20 cellular contexts compared by ENCODE assay signal in genomic region chr1:175933801-175934200, GRCh38.
DNase-seq lines count a peak whose midpoint lies in the region; ATAC-seq and TF ChIP-seq lines count a peak whose summit lies in the region.
"Had no signal": no experiment of that assay in that cellular context is flagged by ENCODE, and none has a peak within 500 bp of the region (broad histone marks: within the 10 kb centered on the region; RNA-seq: fewer than 3 reads in every experiment).

No MANE protein-coding gene starts in this region.

- no peak overlapping the region for H2AFZ ChIP-seq in osteoblast (ENCODE audit: low read length)
- H2AFZ ChIP-seq: parathyroid adenoma had no signal

- no peak for TF ChIP-seq CTCF in cardiac muscle cell (IDR thresholded peaks at IDR 0.05; ENCODE audit: low read depth, low read length)
- no peak for TF ChIP-seq CTCF in right atrium auricular region (IDR thresholded peaks at IDR 0.05)
- TF ChIP-seq CTCF in epithelial cell of esophagus (IDR thresholded peaks at IDR 0.05; ENCODE audit: insufficient read depth, low read depth, low read length, missing control alignments) = no peak
- no peak for TF ChIP-seq CTCF in osteoblast (IDR thresholded peaks at IDR 0.05; ENCODE audit: extremely low read depth, low read depth, low read length)
- TF ChIP-seq CTCF in A673 (conservative IDR thresholded peaks at IDR 0.05; ENCODE audit: low read depth, low read length) = no peak

- H3K9me3 ChIP-seq in cardiac muscle cell (ENCODE audit: low read depth) (no peaks in the 10 kb centered on the region), right atrium auricular region (peaks cover 0 to 7% of the 10 kb centered on the region in 2 donors), osteoblast (ENCODE audit: low read depth, low read length) (no peaks in the 10 kb centered on the region), A673 (ENCODE audit: low read depth, low read length, poor library complexity, severe bottlenecking) (no peaks in the 10 kb centered on the region)

- H3K4me3 ChIP-seq in cardiac muscle cell = no peak overlapping the region
- H3K4me3 ChIP-seq in right atrium auricular region = no peak overlapping the region
- no peak overlapping the region for H3K4me3 ChIP-seq in epithelial cell of esophagus (ENCODE audit: low read length)
- H3K4me3 ChIP-seq in osteoblast (ENCODE audit: insufficient read depth, low read length) = no peak overlapping the region
- H3K4me3 ChIP-seq in A673 (ENCODE audit: low read depth, low read length, poor library complexity, severe bottlenecking) = no peak overlapping the region
- H3K4me3 ChIP-seq: esophagus squamous epithelium, smooth muscle cell had no signal

- H3K79me2 ChIP-seq in osteoblast (ENCODE audit: insufficient read depth, low read length) = no peaks in the 10 kb centered on the region
- H3K79me2 ChIP-seq: parathyroid adenoma had no signal

- H3K36me3 Mint-ChIP-seq in activated CD8-positive, alpha-beta T cell treated with anti-CD3 and anti-CD28 coated beads, Interleukin-2, amount 10 ng/mL, durations not matched to agents 7 days and 5 days (ENCODE audit: low read depth) = peaks cover 26% of the 10 kb centered on the region

- H3K4me1 ChIP-seq in cardiac muscle cell (ENCODE audit: low read depth) (no peaks in the 10 kb centered on the region), right atrium auricular region (no peaks in the 10 kb centered on the region), osteoblast (ENCODE audit: insufficient read depth, low read length) (no peaks in the 10 kb centered on the region), A673 (ENCODE audit: insufficient read depth, low read length, poor library complexity, severe bottlenecking) (no peaks in the 10 kb centered on the region)
- H3K4me1 ChIP-seq: esophagus squamous epithelium, parathyroid adenoma had no signal

- no peak overlapping the region for H3K4me3 Mint-ChIP-seq in activated CD8-positive, alpha-beta T cell treated with anti-CD3 and anti-CD28 coated beads, Interleukin-2, amount 10 ng/mL, durations not matched to agents 7 days and 5 days
- H3K4me3 Mint-ChIP-seq: activated CD8-positive, alpha-beta T cell treated with anti-CD3 and anti-CD28 coated beads for 36 hours; activated naive CD4-positive, alpha-beta T cell treated with anti-CD3 and anti-CD28 coated beads, Interleukin-2, amount 50 U/mL, for 24 hours had no signal

- H3K27ac ChIP-seq in cardiac muscle cell (no peak overlapping the region), right atrium auricular region (no peak overlapping the region), osteoblast (ENCODE audit: low read depth, low read length) (no peak overlapping the region), A673 (ENCODE audit: low read depth, low read length, poor library complexity, severe bottlenecking) (no peak overlapping the region)
- H3K27ac ChIP-seq: esophagus squamous epithelium, parathyroid adenoma, VCaP had no signal

- no peaks in the 10 kb centered on the region for H3K4me1 Mint-ChIP-seq in activated CD8-positive, alpha-beta T cell treated with anti-CD3 and anti-CD28 coated beads, Interleukin-2, amount 10 ng/mL, durations not matched to agents 7 days and 5 days (ENCODE audit: low read depth)
- H3K4me1 Mint-ChIP-seq: activated naive CD4-positive, alpha-beta T cell treated with anti-CD3 and anti-CD28 coated beads, Interleukin-2, amount 50 U/mL, for 24 hours had no signal

- H3K27me3 ChIP-seq in cardiac muscle cell (no peaks in the 10 kb centered on the region), right atrium auricular region (no peaks in the 10 kb centered on the region), osteoblast (ENCODE audit: insufficient read depth, low read length) (no peaks in the 10 kb centered on the region), A673 (replicated peaks; ENCODE audit: insufficient read depth, low read depth, low read length, poor library complexity) (no peaks in the 10 kb centered on the region)
- H3K27me3 ChIP-seq: esophagus squamous epithelium had no signal

- H3K27me3 Mint-ChIP-seq in activated CD8-positive, alpha-beta T cell treated with anti-CD3 and anti-CD28 coated beads, Interleukin-2, amount 10 ng/mL, durations not matched to agents 7 days and 5 days (ENCODE audit: low read depth) = no peaks in the 10 kb centered on the region
- H3K27me3 Mint-ChIP-seq: activated CD8-positive, alpha-beta T cell treated with anti-CD3 and anti-CD28 coated beads for 36 hours; activated naive CD4-positive, alpha-beta T cell treated with anti-CD3 and anti-CD28 coated beads, Interleukin-2, amount 50 U/mL, for 24 hours had no signal

- no TSS peak for BruUV-seq in A673 (replicated peaks; lab: Mats Ljungman, UMichigan)

- peak; percentile 14 to 21 for DNase-seq in cardiac muscle cell (ENCODE audit: low read depth in 1 of 2, low spot score in 1 of 2)
- DNase-seq in right atrium auricular region (ENCODE audit: low spot score) = no peak
- DNase-seq in LHCN-M2 (ENCODE audit: low read depth) = peak; percentile 27
- peak; percentile 10 for DNase-seq in epithelial cell of esophagus (ENCODE audit: low read depth)
- peak; percentile 80 for DNase-seq in osteoblast (ENCODE audit: insufficient read length, low spot score, missing footprints)
- no peak for DNase-seq in activated CD8-positive, alpha-beta T cell treated with anti-CD3 and anti-CD28 coated beads, Interleukin-2, amount 10 ng/mL, durations not matched to agents 7 days and 5 days
- no peak for DNase-seq in A673 (ENCODE audit: low spot score)
- DNase-seq in HK-2 (ENCODE audit: unreplicated experiment) = no peak
- DNase-seq: activated CD8-positive, alpha-beta T cell treated with anti-CD3 and anti-CD28 coated beads for 36 hours; activated T-cell treated with anti-CD3 and anti-CD28 coated beads, Interleukin-2, amount 50 U/mL, for 48 hours; esophagus squamous epithelium; NCI-H1092 treated with DMSO at 0.1 percent for 48 hours; NCI-H2107; stimulated activated CD4-positive, alpha-beta T cell treated with anti-CD3 and anti-CD28 coated beads, Interleukin-4, amount 100 ng/mL, for 4 hours; stimulated activated CD8-positive, alpha-beta memory T cell treated with anti-CD3 and anti-CD28 coated beads, Interleukin-4, amount 100 ng/mL, for 48 hours had no signal

- H3K4me2 ChIP-seq in osteoblast (ENCODE audit: insufficient read depth, low read length) = no peak overlapping the region
- H3K4me2 ChIP-seq: smooth muscle cell had no signal

- intact Hi-C loops in A673 (cut with micrococcal nuclease; ENCODE audit: unreplicated experiment) = no loop called here

- H3K9me3 Mint-ChIP-seq in activated CD8-positive, alpha-beta T cell treated with anti-CD3 and anti-CD28 coated beads, Interleukin-2, amount 10 ng/mL, durations not matched to agents 7 days and 5 days (ENCODE audit: insufficient read depth) = peaks cover 7% of the 10 kb centered on the region

- peaks cover 2% of the 10 kb centered on the region for H3K36me3 ChIP-seq in cardiac muscle cell
- H3K36me3 ChIP-seq in right atrium auricular region = no peaks in the 10 kb centered on the region
- no peaks in the 10 kb centered on the region for H3K36me3 ChIP-seq in osteoblast (ENCODE audit: insufficient read depth, low read length)
- H3K36me3 ChIP-seq in A673 (ENCODE audit: insufficient read depth, low read length, poor library complexity, severe bottlenecking) = no peaks in the 10 kb centered on the region

- POLR2A ChIA-PET in activated CD8-positive, alpha-beta T cell treated with anti-CD3 and anti-CD28 coated beads, Interleukin-2, amount 10 ng/mL, durations not matched to agents 7 days and 5 days (lab: Charles Lee) = no interaction called here
- POLR2A ChIA-PET in A673 (lab: Charles Lee; ENCODE audit: low non-redundant PET) = no interaction called here

- CTCF ChIA-PET in activated CD8-positive, alpha-beta T cell treated with anti-CD3 and anti-CD28 coated beads, Interleukin-2, amount 10 ng/mL, durations not matched to agents 7 days and 5 days (lab: Charles Lee) = no interaction called here
- CTCF ChIA-PET in A673 (lab: Charles Lee) = no interaction called here

- no peaks in the 10 kb centered on the region for H4K20me1 ChIP-seq in osteoblast (ENCODE audit: insufficient read depth, low read length)

- no peak overlapping the region for H3K27ac Mint-ChIP-seq in activated CD8-positive, alpha-beta T cell treated with anti-CD3 and anti-CD28 coated beads, Interleukin-2, amount 10 ng/mL, durations not matched to agents 7 days and 5 days
- H3K27ac Mint-ChIP-seq: activated CD8-positive, alpha-beta T cell treated with anti-CD3 and anti-CD28 coated beads for 36 hours; activated naive CD4-positive, alpha-beta T cell treated with anti-CD3 and anti-CD28 coated beads, Interleukin-2, amount 50 U/mL, for 24 hours had no signal

- no peak for ATAC-seq in activated CD8-positive, alpha-beta T cell treated with anti-CD3 and anti-CD28 coated beads, Interleukin-2, amount 10 ng/mL, durations not matched to agents 7 days and 5 days
- ATAC-seq: activated CD8-positive, alpha-beta T cell treated with anti-CD3 and anti-CD28 coated beads for 36 hours; left lobe of liver had no signal

Comparison
In these comparisons a context has a peak if more than half of its experiments do, and no peak if none do; other contexts are left out.
1. DNase-seq: peak in cardiac muscle cell (2 of 2), LHCN-M2 (single experiment), epithelial cell of esophagus (single experiment) and osteoblast (single experiment); none in right atrium auricular region (single experiment), activated CD8-positive, alpha-beta T cell treated with anti-CD3 and anti-CD28 coated beads, Interleukin-2, amount 10 ng/mL, durations not matched to agents 7 days and 5 days (single experiment), A673 (single experiment) and HK-2 (single experiment).